7 cellular contexts compared by ENCODE assay signal in genomic region chr21:25562660-25563059, GRCh38. TPM values are rescaled to one million over a fixed set of nuclear protein-coding genes. Genes with fewer than 3 reads are reported as not detected.
DNase-seq lines count a peak whose midpoint lies in the region; ATAC-seq and TF ChIP-seq lines count a peak whose summit lies in the region.

No MANE protein-coding gene starts in this region.

- peak overlapping the region; percentile 96 for H3K27ac Mint-ChIP-seq in activated CD4-positive, alpha-beta memory T cell treated with anti-CD3 and anti-CD28 coated beads, Interleukin-2, amount 10 ng/mL, durations not matched to agents 7 days and 5 days
- peak overlapping the region; percentile 98 for H3K27ac Mint-ChIP-seq in stimulated activated naive B cell treated with anti-CD40 and anti-IgM and Interleukin-4, amounts not matched to agents 10 μg/mL and 1 μg/mL and 100 μg/mL, for 72 hours

- 61% methylated on average over 10 of the region's 10 CpGs for WGBS in hepatocyte (ENCODE audit: low lambda C conversion rate, missing lambda C conversion rate)

- H3K27me3 Mint-ChIP-seq in activated CD4-positive, alpha-beta memory T cell treated with anti-CD3 and anti-CD28 coated beads, Interleukin-2, amount 10 ng/mL, durations not matched to agents 7 days and 5 days: no peaks in the 10 kb centered on the region
- H3K27me3 Mint-ChIP-seq in stimulated activated naive B cell treated with anti-CD40 and anti-IgM and Interleukin-4, amounts not matched to agents 10 μg/mL and 1 μg/mL and 100 μg/mL, for 72 hours: peaks cover 0 to 5% of the 10 kb centered on the region in 2 donors

- peak overlapping the region; percentile 92 for H3K4me3 Mint-ChIP-seq in activated CD4-positive, alpha-beta memory T cell treated with anti-CD3 and anti-CD28 coated beads, Interleukin-2, amount 10 ng/mL, durations not matched to agents 7 days and 5 days
- peak overlapping the region; percentile 90 to 94 for H3K4me3 Mint-ChIP-seq in stimulated activated naive B cell treated with anti-CD40 and anti-IgM and Interleukin-4, amounts not matched to agents 10 μg/mL and 1 μg/mL and 100 μg/mL, for 72 hours

- BruUV-seq in A673 (replicated peaks; lab: Mats Ljungman, UMichigan): no TSS peak

- H3K27me3 ChIP-seq in HL-60 (ENCODE audit: insufficient read depth, poor library complexity, severe bottlenecking) (no peaks in the 10 kb centered on the region), hepatocyte (no peaks in the 10 kb centered on the region), A673 (replicated peaks; ENCODE audit: insufficient read depth, low read depth, low read length, poor library complexity) (no peaks in the 10 kb centered on the region)

- TF ChIP-seq CTCF in HL-60 (IDR thresholded peaks at IDR 0.05; ENCODE audit: insufficient read depth, low read length) (no peak), hepatocyte (IDR thresholded peaks at IDR 0.05; ENCODE audit: poor library complexity) (no peak), A673 (conservative IDR thresholded peaks at IDR 0.05; ENCODE audit: low read depth, low read length) (no peak)

- no peaks in the 10 kb centered on the region for H3K4me1 ChIP-seq in hepatocyte (ENCODE audit: insufficient read depth)
- peaks cover 5% of the 10 kb centered on the region for H3K4me1 ChIP-seq in A673 (ENCODE audit: insufficient read depth, low read length, poor library complexity, severe bottlenecking)

- H3K4me3 ChIP-seq in HL-60 (replicated peaks; ENCODE audit: insufficient read depth, low read length) (peak overlapping the region; percentile 50), hepatocyte (no peak overlapping the region), A673 (ENCODE audit: low read depth, low read length, poor library complexity, severe bottlenecking) (no peak overlapping the region)

- no peaks in the 10 kb centered on the region for H3K79me2 ChIP-seq in hepatocyte

- H3K36me3 ChIP-seq in hepatocyte (replicated peaks; ENCODE audit: insufficient read depth, low read depth) (no peaks in the 10 kb centered on the region), A673 (ENCODE audit: insufficient read depth, low read length, poor library complexity, severe bottlenecking) (no peaks in the 10 kb centered on the region)

- H3K36me3 Mint-ChIP-seq in activated CD4-positive, alpha-beta memory T cell treated with anti-CD3 and anti-CD28 coated beads, Interleukin-2, amount 10 ng/mL, durations not matched to agents 7 days and 5 days (ENCODE audit: low read depth): peaks cover 52% of the 10 kb centered on the region
- H3K36me3 Mint-ChIP-seq in stimulated activated naive B cell treated with anti-CD40 and anti-IgM and Interleukin-4, amounts not matched to agents 10 μg/mL and 1 μg/mL and 100 μg/mL, for 72 hours: peaks cover 54 to 66% of the 10 kb centered on the region in 2 donors

- H3K4me1 Mint-ChIP-seq in activated CD4-positive, alpha-beta memory T cell treated with anti-CD3 and anti-CD28 coated beads, Interleukin-2, amount 10 ng/mL, durations not matched to agents 7 days and 5 days: peaks cover 71% of the 10 kb centered on the region
- H3K4me1 Mint-ChIP-seq in stimulated activated naive B cell treated with anti-CD40 and anti-IgM and Interleukin-4, amounts not matched to agents 10 μg/mL and 1 μg/mL and 100 μg/mL, for 72 hours: peaks cover 36 to 65% of the 10 kb centered on the region in 2 donors

- no peak for ATAC-seq in stimulated activated naive B cell treated with anti-CD40 and anti-IgM and Interleukin-4, amounts not matched to agents 10 μg/mL and 1 μg/mL and 100 μg/mL, for 72 hours (replicated peaks)
- ATAC-seq in esophagus mucosa: no peak

- CTCF ChIA-PET in activated CD4-positive, alpha-beta memory T cell treated with anti-CD3 and anti-CD28 coated beads, Interleukin-2, amount 10 ng/mL, durations not matched to agents 7 days and 5 days (lab: Charles Lee): interaction anchor here (1.2 to 1.4 kb wide), 3 partner anchors 10 to 105 kb away, joined by 3 to 5 read pairs (median 4); no protein-coding TSS in a partner anchor
- CTCF ChIA-PET in A673 (lab: Charles Lee): no interaction called here

- POLR2A ChIA-PET in activated CD4-positive, alpha-beta memory T cell treated with anti-CD3 and anti-CD28 coated beads, Interleukin-2, amount 10 ng/mL, durations not matched to agents 7 days and 5 days (lab: Charles Lee): interaction anchor here (0.7 to 7.0 kb wide), 16 partner anchors 10 to 172 kb away, joined by 3 to 112 read pairs (median 5); partner anchors contain the start of genes ATP5PF, GABPA and MRPL39
- POLR2A ChIA-PET in A673 (lab: Charles Lee; ENCODE audit: low non-redundant PET): no interaction called here

- DNase-seq in HL-60 (ENCODE audit: low read depth in 1 of 2, low spot score in 1 of 2) (no peak), hepatocyte (ENCODE audit: low spot score) (no peak), Ammon's horn (ENCODE audit: low spot score) (no peak), A673 (ENCODE audit: low spot score) (no peak)
- no peak for DNase-seq in activated CD4-positive, alpha-beta memory T cell treated with anti-CD3 and anti-CD28 coated beads, Interleukin-2, amount 10 ng/mL, durations not matched to agents 7 days and 5 days
- no peak for DNase-seq in stimulated activated naive B cell treated with anti-CD40 and anti-IgM and Interleukin-4, amounts not matched to agents 10 μg/mL and 1 μg/mL and 100 μg/mL, for 72 hours

- no peaks in the 10 kb centered on the region for H4K20me1 ChIP-seq in hepatocyte (ENCODE audit: insufficient read depth, poor library complexity, severe bottlenecking)

- H3K27ac ChIP-seq in HL-60 (replicated peaks) (no peak overlapping the region), hepatocyte (no peak overlapping the region), A673 (ENCODE audit: low read depth, low read length, poor library complexity, severe bottlenecking) (no peak overlapping the region)

- intact Hi-C loops in A673 (cut with micrococcal nuclease; ENCODE audit: unreplicated experiment): no loop called here

- H3K9me3 ChIP-seq in hepatocyte (ENCODE audit: low read depth) (no peaks in the 10 kb centered on the region), A673 (ENCODE audit: low read depth, low read length, poor library complexity, severe bottlenecking) (no peaks in the 10 kb centered on the region)

- H3K9me3 Mint-ChIP-seq in activated CD4-positive, alpha-beta memory T cell treated with anti-CD3 and anti-CD28 coated beads, Interleukin-2, amount 10 ng/mL, durations not matched to agents 7 days and 5 days: no peaks in the 10 kb centered on the region
- no peaks in the 10 kb centered on the region for H3K9me3 Mint-ChIP-seq in stimulated activated naive B cell treated with anti-CD40 and anti-IgM and Interleukin-4, amounts not matched to agents 10 μg/mL and 1 μg/mL and 100 μg/mL, for 72 hours

- H3K9me2 ChIP-seq in hepatocyte (replicated peaks; ENCODE audit: insufficient read depth): no peaks in the 10 kb centered on the region

- H3K4me2 ChIP-seq in hepatocyte: peak overlapping the region; percentile 95

- H2AFZ ChIP-seq in hepatocyte: peak overlapping the region; percentile 69

RNA-seq across cellular contexts. Expression of gene MRPL39, which starts 44.6 kb away (rescaled TPM):
- 10 to 100 TPM; 36.5 to 37.8 TPM for total RNA-seq in activated CD4-positive, alpha-beta memory T cell treated with anti-CD3 and anti-CD28 coated beads, Interleukin-2, amount 10 ng/mL, durations not matched to agents 7 days and 5 days
- total RNA-seq in hepatocyte: 22.8 and 27.4 TPM in 2 replicates
- 43.0 and 47.0 TPM in 2 replicates for polyA plus RNA-seq in hepatocyte
- total RNA-seq in esophagus mucosa: 29.8 TPM
- 57.1 and 57.6 TPM in 2 replicates for total RNA-seq in A673 (2021)
